Comparison of ENCODE assay signal across 8 cellular contexts in genomic region chr12:4604684-4605193, GRCh38. TPM values are rescaled to one million over a fixed set of nuclear protein-coding genes. Genes with fewer than 3 reads are reported as not detected.
A peak's percentile ranks its signal among the peaks of the same experiment; 100 is the strongest.
DNase-seq lines count a peak whose midpoint lies in the region; ATAC-seq and TF ChIP-seq lines count a peak whose summit lies in the region.

No MANE protein-coding gene starts in this region.

- H3K4me3 ChIP-seq in Peyer's patch (peak overlapping the region; percentile 56 to 83 (median 70)), fibroblast of lung (replicated peaks in 1 of 4; ENCODE audit: control extremely low read depth in 1 of 4, insufficient read depth in 1 of 4, low read depth in 3 of 4, low read length in 4 of 4) (peak overlapping the region; percentile 84 to 99 (median 94))

- peak overlapping the region; percentile 18 to 92 (median 48) for H3K27ac Mint-ChIP-seq in IgD-negative memory B cell
- H3K27ac Mint-ChIP-seq in activated T-helper 1 cell treated with anti-CD3 and anti-CD28 coated beads, Interleukin-12 subunit alpha, Interleukin-12 subunit beta, Interleukin-2, Interleukin-4 antibody, amounts not matched to agents 30 ng/mL and 10 ng/mL and 1 ng/mL, durations not matched to agents 14 hours and 24 hours and 36 hours, result peak overlapping the region; percentile 88
- H3K27ac Mint-ChIP-seq in naive thymus-derived CD8-positive, alpha-beta T cell, result peak overlapping the region; percentile 90 to 97 (median 96)
- H3K27ac Mint-ChIP-seq in stimulated activated naive B cell treated with anti-CD40 and anti-IgM and Interleukin-4, amounts not matched to agents 10 μg/mL and 1 μg/mL and 100 μg/mL, for 72 hours, result peak overlapping the region; percentile 98

- peaks cover 7% of the 10 kb centered on the region for H3K36me3 Mint-ChIP-seq in IgD-negative memory B cell
- peaks cover 3% of the 10 kb centered on the region for H3K36me3 Mint-ChIP-seq in activated T-helper 1 cell treated with anti-CD3 and anti-CD28 coated beads, Interleukin-12 subunit alpha, Interleukin-12 subunit beta, Interleukin-2, Interleukin-4 antibody, amounts not matched to agents 30 ng/mL and 10 ng/mL and 1 ng/mL, durations not matched to agents 14 hours and 24 hours and 36 hours (ENCODE audit: low read depth)
- peaks cover 0 to 10% (median 4%) of the 10 kb centered on the region in 3 donors for H3K36me3 Mint-ChIP-seq in naive thymus-derived CD8-positive, alpha-beta T cell
- peaks cover 12 to 23% of the 10 kb centered on the region in 2 donors for H3K36me3 Mint-ChIP-seq in stimulated activated naive B cell treated with anti-CD40 and anti-IgM and Interleukin-4, amounts not matched to agents 10 μg/mL and 1 μg/mL and 100 μg/mL, for 72 hours

- peak overlapping the region; percentile 100 for H2AFZ ChIP-seq in fibroblast of lung (ENCODE audit: low read length)

- H3K4me1 Mint-ChIP-seq in IgD-negative memory B cell, result peaks cover 9 to 20% (median 17%) of the 10 kb centered on the region in 3 donors
- H3K4me1 Mint-ChIP-seq in activated T-helper 1 cell treated with anti-CD3 and anti-CD28 coated beads, Interleukin-12 subunit alpha, Interleukin-12 subunit beta, Interleukin-2, Interleukin-4 antibody, amounts not matched to agents 30 ng/mL and 10 ng/mL and 1 ng/mL, durations not matched to agents 14 hours and 24 hours and 36 hours (ENCODE audit: low read depth), result peaks cover 18% of the 10 kb centered on the region
- H3K4me1 Mint-ChIP-seq in naive thymus-derived CD8-positive, alpha-beta T cell, result peaks cover 27 to 39% (median 34%) of the 10 kb centered on the region in 4 donors
- peaks cover 9 to 28% of the 10 kb centered on the region in 2 donors for H3K4me1 Mint-ChIP-seq in stimulated activated naive B cell treated with anti-CD40 and anti-IgM and Interleukin-4, amounts not matched to agents 10 μg/mL and 1 μg/mL and 100 μg/mL, for 72 hours

- H3K4me1 ChIP-seq in Peyer's patch (peaks cover 0 to 16% (median 0%) of the 10 kb centered on the region in 4 donors), fibroblast of lung (ENCODE audit: control insufficient read depth, extremely low read depth, insufficient read depth, low read length) (peaks cover 2% of the 10 kb centered on the region)

- H3K9me3 Mint-ChIP-seq in IgD-negative memory B cell, result no peaks in the 10 kb centered on the region
- H3K9me3 Mint-ChIP-seq in activated T-helper 1 cell treated with anti-CD3 and anti-CD28 coated beads, Interleukin-12 subunit alpha, Interleukin-12 subunit beta, Interleukin-2, Interleukin-4 antibody, amounts not matched to agents 30 ng/mL and 10 ng/mL and 1 ng/mL, durations not matched to agents 14 hours and 24 hours and 36 hours, result no peaks in the 10 kb centered on the region
- no peaks in the 10 kb centered on the region for H3K9me3 Mint-ChIP-seq in naive thymus-derived CD8-positive, alpha-beta T cell
- no peaks in the 10 kb centered on the region for H3K9me3 Mint-ChIP-seq in stimulated activated naive B cell treated with anti-CD40 and anti-IgM and Interleukin-4, amounts not matched to agents 10 μg/mL and 1 μg/mL and 100 μg/mL, for 72 hours

- H3K36me3 ChIP-seq in Peyer's patch (no peaks in the 10 kb centered on the region), fibroblast of lung (ENCODE audit: control insufficient read depth, insufficient read depth, low read length) (no peaks in the 10 kb centered on the region)

- H3K9ac ChIP-seq in fibroblast of lung (ENCODE audit: insufficient read depth, low read length), result peak overlapping the region; percentile 90

- TF ChIP-seq POLR2A in Peyer's patch (IDR thresholded peaks at IDR 0.05), result peak in 1 of 2 donors; percentile 31

- H3K4me2 ChIP-seq in fibroblast of lung (ENCODE audit: extremely low read depth, insufficient read depth, low read length), result peak overlapping the region; percentile 77

- no peaks in the 10 kb centered on the region for H3K27me3 ChIP-seq in Peyer's patch
- peaks cover 5% of the 10 kb centered on the region for H3K27me3 ChIP-seq in fibroblast of lung (ENCODE audit: control insufficient read depth, insufficient read depth, low read length)

- no peaks in the 10 kb centered on the region for H4K20me1 ChIP-seq in fibroblast of lung (ENCODE audit: control insufficient read depth, extremely low read depth, insufficient read depth, low read length)

- H3K27ac ChIP-seq in Peyer's patch (peak overlapping the region; percentile 41 to 73 (median 50)), fibroblast of lung (ENCODE audit: insufficient read depth, low read length) (peak overlapping the region; percentile 86)

- POLR2A ChIA-PET in naive thymus-derived CD8-positive, alpha-beta T cell (lab: Charles Lee), result interaction anchor here (0.7 to 2.8 kb wide), 3 partner anchors 9 to 54 kb away, joined by 3 to 10 read pairs (median 5); partner anchors contain the start of genes AKAP3 and NDUFA9

- intact Hi-C loops in activated T-helper 1 cell treated with anti-CD3 and anti-CD28 coated beads, Interleukin-12 subunit alpha, Interleukin-12 subunit beta, Interleukin-2, Interleukin-4 antibody, amounts not matched to agents 30 ng/mL and 10 ng/mL and 1 ng/mL, durations not matched to agents 14 hours and 24 hours and 36 hours (cut with micrococcal nuclease), result loop anchor here (1.0 to 2.0 kb wide), 3 partner anchors 45 to 154 kb away; partner anchors contain the start of genes AKAP3, NDUFA9 and RAD51AP1

- TF ChIP-seq CTCF in Peyer's patch (IDR thresholded peaks at IDR 0.05) (peak; percentile 91 to 99 (median 94)), fibroblast of lung (conservative IDR thresholded peaks at IDR 0.05 in 1 of 2, IDR thresholded peaks at IDR 0.05 in 1 of 2; ENCODE audit: low read depth in 1 of 2, low read length in 2 of 2) (peak; percentile 99 to 100)

- ATAC-seq in GM21528 (IDR thresholded peaks at IDR 0.05; ENCODE audit: low FRiP score, unreplicated experiment), result peak; percentile 90
- peak; percentile 96 for ATAC-seq in naive thymus-derived CD8-positive, alpha-beta T cell
- peak; percentile 94 to 95 for ATAC-seq in stimulated activated naive B cell treated with anti-CD40 and anti-IgM and Interleukin-4, amounts not matched to agents 10 μg/mL and 1 μg/mL and 100 μg/mL, for 72 hours (replicated peaks)

- H3K9me3 ChIP-seq in Peyer's patch (no peaks in the 10 kb centered on the region), fibroblast of lung (ENCODE audit: control insufficient read depth, insufficient read depth, low read depth, low read length) (no peaks in the 10 kb centered on the region)

- peak; percentile 50 for DNase-seq in DMS79 treated with DMSO at 0.1 percent for 48 hours (lab: John Stamatoyannopoulos, UW)
- peak; percentile 79 to 92 (median 80) for DNase-seq in Peyer's patch
- peak; percentile 67 for DNase-seq in activated T-helper 1 cell treated with anti-CD3 and anti-CD28 coated beads, Interleukin-12 subunit alpha, Interleukin-12 subunit beta, Interleukin-2, Interleukin-4 antibody, amounts not matched to agents 30 ng/mL and 10 ng/mL and 1 ng/mL, durations not matched to agents 14 hours and 24 hours and 36 hours (ENCODE audit: low spot score)
- peak; percentile 85 to 91 for DNase-seq in fibroblast of lung (ENCODE audit: low read depth in 2 of 2)
- peak; percentile 59 to 86 (median 76) for DNase-seq in naive thymus-derived CD8-positive, alpha-beta T cell
- DNase-seq in stimulated activated naive B cell treated with anti-CD40 and anti-IgM and Interleukin-4, amounts not matched to agents 10 μg/mL and 1 μg/mL and 100 μg/mL, for 72 hours, result peak; percentile 72

- peak overlapping the region; percentile 91 to 99 (median 98) for H3K4me3 Mint-ChIP-seq in IgD-negative memory B cell
- H3K4me3 Mint-ChIP-seq in activated T-helper 1 cell treated with anti-CD3 and anti-CD28 coated beads, Interleukin-12 subunit alpha, Interleukin-12 subunit beta, Interleukin-2, Interleukin-4 antibody, amounts not matched to agents 30 ng/mL and 10 ng/mL and 1 ng/mL, durations not matched to agents 14 hours and 24 hours and 36 hours, result peak overlapping the region; percentile 96
- H3K4me3 Mint-ChIP-seq in naive thymus-derived CD8-positive, alpha-beta T cell, result peak overlapping the region; percentile 95 to 99 (median 98)
- H3K4me3 Mint-ChIP-seq in stimulated activated naive B cell treated with anti-CD40 and anti-IgM and Interleukin-4, amounts not matched to agents 10 μg/mL and 1 μg/mL and 100 μg/mL, for 72 hours, result peak overlapping the region; percentile 99 to 100

- H3K79me2 ChIP-seq in fibroblast of lung (ENCODE audit: control insufficient read depth, insufficient read depth, low read length), result peaks cover 7% of the 10 kb centered on the region

- peaks cover 2% of the 10 kb centered on the region for H3K27me3 Mint-ChIP-seq in IgD-negative memory B cell
- H3K27me3 Mint-ChIP-seq in activated T-helper 1 cell treated with anti-CD3 and anti-CD28 coated beads, Interleukin-12 subunit alpha, Interleukin-12 subunit beta, Interleukin-2, Interleukin-4 antibody, amounts not matched to agents 30 ng/mL and 10 ng/mL and 1 ng/mL, durations not matched to agents 14 hours and 24 hours and 36 hours (ENCODE audit: insufficient read depth), result peaks cover 25% of the 10 kb centered on the region
- H3K27me3 Mint-ChIP-seq in naive thymus-derived CD8-positive, alpha-beta T cell, result peaks cover 0 to 20% (median 10%) of the 10 kb centered on the region in 5 donors
- H3K27me3 Mint-ChIP-seq in stimulated activated naive B cell treated with anti-CD40 and anti-IgM and Interleukin-4, amounts not matched to agents 10 μg/mL and 1 μg/mL and 100 μg/mL, for 72 hours, result no peaks in the 10 kb centered on the region

RNA-seq across cellular contexts. Expression of gene DYRK4, which starts 42.7 kb away (rescaled TPM):
- 41.7 TPM for polyA plus RNA-seq in IgD-negative memory B cell
- 10 to 100 TPM; 13.1 to 71.0 (median 27.4) TPM for total RNA-seq in Peyer's patch
- total RNA-seq in activated T-helper 1 cell treated with anti-CD3 and anti-CD28 coated beads, Interleukin-12 subunit alpha, Interleukin-12 subunit beta, Interleukin-2, Interleukin-4 antibody, amounts not matched to agents 30 ng/mL and 10 ng/mL and 1 ng/mL, durations not matched to agents 14 hours and 24 hours and 36 hours, result 25.7 and 29.8 TPM in 2 replicates
- total RNA-seq in fibroblast of lung, result 57.0 and 63.1 TPM in 2 replicates
- 42.2 and 55.2 TPM in 2 replicates for polyA plus RNA-seq in fibroblast of lung
- 48.8 and 59.1 TPM in 2 replicates for polyA plus RNA-seq in fibroblast of lung (2012)
- polyA minus RNA-seq in fibroblast of lung (ENCODE audit: low replicate concordance), result 13.7 and 18.6 TPM in 2 replicates
- total RNA-seq in naive thymus-derived CD8-positive, alpha-beta T cell, result 10 to 100 TPM; 20.6 to 22.2 TPM
- polyA plus RNA-seq in naive thymus-derived CD8-positive, alpha-beta T cell, result 10 to 100 TPM; 28.8 to 42.5 (median 41.7) TPM

RNA-seq across cellular contexts. Expression of gene AKAP3, which starts 44.1 kb away (rescaled TPM):
- polyA plus RNA-seq in IgD-negative memory B cell (2.7 TPM), fibroblast of lung (0.30 and 1.1 TPM in 2 replicates)
- total RNA-seq in Peyer's patch (1 to 10 TPM in 2 of 4 donors, under 1 TPM in 1, not detected in 1; 0.67 to 3.0 (median 2.4) TPM), fibroblast of lung (1.5 and 2.8 TPM in 2 replicates)
- 0.65 and 1.1 TPM in 2 replicates for total RNA-seq in activated T-helper 1 cell treated with anti-CD3 and anti-CD28 coated beads, Interleukin-12 subunit alpha, Interleukin-12 subunit beta, Interleukin-2, Interleukin-4 antibody, amounts not matched to agents 30 ng/mL and 10 ng/mL and 1 ng/mL, durations not matched to agents 14 hours and 24 hours and 36 hours
- polyA plus RNA-seq in fibroblast of lung (2012), result 0.41 and 1.1 TPM in 2 replicates
- polyA minus RNA-seq in fibroblast of lung (ENCODE audit: low replicate concordance), result 0.27 TPM in 1 of 2 replicates, not detected in the other
- 1 to 10 TPM; 5.9 to 8.9 TPM for total RNA-seq in naive thymus-derived CD8-positive, alpha-beta T cell
- 1 to 10 TPM in 2 of 3 donors, under 1 TPM in 1; 0.90 to 4.7 (median 1.9) TPM for polyA plus RNA-seq in naive thymus-derived CD8-positive, alpha-beta T cell

RNA-seq across cellular contexts. Expression of gene NDUFA9, which starts 44.2 kb away (rescaled TPM):
- polyA plus RNA-seq in IgD-negative memory B cell, result 120 TPM
- 10 to 100 TPM; 20.6 to 52.7 (median 34.0) TPM for total RNA-seq in Peyer's patch
- 118 and 123 TPM in 2 replicates for total RNA-seq in activated T-helper 1 cell treated with anti-CD3 and anti-CD28 coated beads, Interleukin-12 subunit alpha, Interleukin-12 subunit beta, Interleukin-2, Interleukin-4 antibody, amounts not matched to agents 30 ng/mL and 10 ng/mL and 1 ng/mL, durations not matched to agents 14 hours and 24 hours and 36 hours
- 21.3 and 42.6 TPM in 2 replicates for total RNA-seq in fibroblast of lung
- polyA plus RNA-seq in fibroblast of lung, result 68.8 and 73.8 TPM in 2 replicates
- 103 and 154 TPM in 2 replicates for polyA plus RNA-seq in fibroblast of lung (2012)
- polyA minus RNA-seq in fibroblast of lung (ENCODE audit: low replicate concordance), result 444 and 458 TPM in 2 replicates
- 10 to 100 TPM; 58.0 to 64.5 TPM for total RNA-seq in naive thymus-derived CD8-positive, alpha-beta T cell
- 100 to 1,000 TPM; 117 to 176 (median 141) TPM for polyA plus RNA-seq in naive thymus-derived CD8-positive, alpha-beta T cell

Comparison
In these comparisons a context has a peak if more than half of its experiments do, and no peak if none do; other contexts are left out.
1. Peak in every context shown above with its lines: DNase-seq, ATAC-seq, H3K4me3 ChIP-seq and H3K27ac ChIP-seq.
2. H3K27ac Mint-ChIP-seq: peak in every context shown above with its lines; median percentile 98 in stimulated activated naive B cell treated with anti-CD40 and anti-IgM and Interleukin-4, amounts not matched to agents 10 μg/mL and 1 μg/mL and 100 μg/mL, for 72 hours; 96 in naive thymus-derived CD8-positive, alpha-beta T cell; 88 in activated T-helper 1 cell treated with anti-CD3 and anti-CD28 coated beads, Interleukin-12 subunit alpha, Interleukin-12 subunit beta, Interleukin-2, Interleukin-4 antibody, amounts not matched to agents 30 ng/mL and 10 ng/mL and 1 ng/mL, durations not matched to agents 14 hours and 24 hours and 36 hours; 48 in IgD-negative memory B cell.